ENCODE assay signal across 9 cellular contexts in the genomic region with DNA sequence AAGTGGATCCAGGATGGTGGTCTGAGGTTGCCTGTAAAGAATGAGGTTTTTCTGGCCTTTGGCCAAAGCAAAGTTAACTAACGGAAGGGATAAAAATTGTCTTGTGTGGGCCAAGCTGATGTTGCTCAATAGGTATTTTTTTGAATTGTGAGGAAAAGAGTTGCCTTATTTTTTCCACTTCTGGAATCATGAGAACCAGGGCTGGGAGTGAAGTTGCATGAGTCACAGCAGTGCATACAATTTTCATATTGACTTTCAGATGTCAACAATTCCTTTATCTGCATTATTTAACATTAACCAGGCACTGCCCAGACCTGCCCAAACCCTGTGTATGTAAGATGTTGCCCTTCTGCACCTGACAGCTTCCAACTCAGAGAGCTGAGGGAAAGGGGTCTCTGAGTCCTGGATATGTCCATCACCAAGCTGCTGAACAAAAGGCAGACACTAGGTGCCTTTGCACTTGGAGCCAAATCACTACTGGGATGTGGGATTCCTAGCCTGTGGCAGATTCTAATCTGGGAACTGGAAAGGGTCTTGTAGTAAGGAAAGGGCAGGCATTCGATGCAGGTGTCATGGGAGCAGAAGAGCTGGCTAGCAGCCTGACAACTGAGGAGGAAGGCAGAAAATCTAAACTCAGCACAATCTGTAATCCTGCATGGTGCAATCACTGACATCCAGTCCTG. TPM values are rescaled to one million over a fixed set of nuclear protein-coding genes. Genes with fewer than 3 reads are reported as not detected.
DNase-seq lines count a peak whose midpoint lies in the region; TF ChIP-seq lines count a peak whose summit lies in the region.
"Had no signal": no experiment of that assay in that cellular context is flagged by ENCODE, and none has a peak within 500 bp of the region (broad histone marks: within the 10 kb centered on the region; RNA-seq: fewer than 3 reads in every experiment).

No MANE protein-coding gene starts in this region.

- in situ Hi-C loops in KBM-7 (cut with MboI; ENCODE audit: low pct_unique_long_range_greater_than_20kb, low sequenced_read_pairs), result no loop called here

- TF ChIP-seq CTCF in AG09309 (IDR thresholded peaks at IDR 0.05; ENCODE audit: control insufficient read depth, insufficient read depth, low read depth, low read length, missing control alignments), result no peak
- no peak for TF ChIP-seq CTCF in cardiac fibroblast (IDR thresholded peaks at IDR 0.05; ENCODE audit: low read depth, low read length)
- no peak for TF ChIP-seq CTCF in vagina (IDR thresholded peaks at IDR 0.05)

- H3K36me3 ChIP-seq in vagina, result no peaks in the 10 kb centered on the region

- DNase-seq in AG09309 (ENCODE audit: low read depth) (peak; percentile 66), M059J (ENCODE audit: low read depth) (peak; percentile 67), cardiac fibroblast (ENCODE audit: low read depth in 2 of 2) (peak; percentile 93 to 94), lung microvascular endothelial cell (ENCODE audit: low read depth in 2 of 2) (peak; percentile 85 to 87), KBM-7 (no peak), vagina (ENCODE audit: extremely low spot score in 2 of 2) (no peak), islet precursor cell (no peak)
- DNase-seq in stimulated activated CD4-positive, alpha-beta T cell treated with anti-CD3 and anti-CD28 coated beads, Interleukin-4, amount 100 ng/mL, for 1 hour, result no peak

- TF ChIP-seq POLR2A in vagina (IDR thresholded peaks at IDR 0.05), result no peak

- H3K4me3 ChIP-seq in AG09309 (ENCODE audit: control insufficient read depth, low read depth, low read length) (no peak overlapping the region), cardiac fibroblast (replicated peaks in 1 of 2; ENCODE audit: low read depth in 2 of 2, low read length in 2 of 2) (no peak overlapping the region), vagina (no peak overlapping the region)

- intact Hi-C loops in vagina (cut with DNase I), result no loop called here

- no peaks in the 10 kb centered on the region for H3K27me3 ChIP-seq in vagina

- H3K27ac ChIP-seq in vagina, result no peak overlapping the region
- H3K27ac ChIP-seq: KMS-11 had no signal

- peaks cover 10% of the 10 kb centered on the region for H3K4me1 ChIP-seq in vagina

- no peaks in the 10 kb centered on the region for H3K9me3 ChIP-seq in vagina

RNA-seq across cellular contexts. Expression of a gene that starts 52.3 kb away (rescaled TPM):
- total RNA-seq in M059J (2014; rRNA removed; shearing (Covaris generic)), result 20.5 and 24.0 TPM in 2 replicates
- 9.4 and 11.5 TPM in 2 replicates for total RNA-seq in lung microvascular endothelial cell
- total RNA-seq in vagina, result 13.0 TPM

Comparison
In these comparisons a context has a peak if more than half of its experiments do, and no peak if none do; other contexts are left out.
1. DNase-seq: peak in AG09309 (single experiment), M059J (single experiment), cardiac fibroblast (2 of 2) and lung microvascular endothelial cell (2 of 2); none in stimulated activated CD4-positive, alpha-beta T cell treated with anti-CD3 and anti-CD28 coated beads, Interleukin-4, amount 100 ng/mL, for 1 hour (single experiment), KBM-7 (single experiment), vagina (0 of 2) and islet precursor cell (single experiment).